8 cellular contexts compared by ENCODE assay signal in the genomic region with DNA sequence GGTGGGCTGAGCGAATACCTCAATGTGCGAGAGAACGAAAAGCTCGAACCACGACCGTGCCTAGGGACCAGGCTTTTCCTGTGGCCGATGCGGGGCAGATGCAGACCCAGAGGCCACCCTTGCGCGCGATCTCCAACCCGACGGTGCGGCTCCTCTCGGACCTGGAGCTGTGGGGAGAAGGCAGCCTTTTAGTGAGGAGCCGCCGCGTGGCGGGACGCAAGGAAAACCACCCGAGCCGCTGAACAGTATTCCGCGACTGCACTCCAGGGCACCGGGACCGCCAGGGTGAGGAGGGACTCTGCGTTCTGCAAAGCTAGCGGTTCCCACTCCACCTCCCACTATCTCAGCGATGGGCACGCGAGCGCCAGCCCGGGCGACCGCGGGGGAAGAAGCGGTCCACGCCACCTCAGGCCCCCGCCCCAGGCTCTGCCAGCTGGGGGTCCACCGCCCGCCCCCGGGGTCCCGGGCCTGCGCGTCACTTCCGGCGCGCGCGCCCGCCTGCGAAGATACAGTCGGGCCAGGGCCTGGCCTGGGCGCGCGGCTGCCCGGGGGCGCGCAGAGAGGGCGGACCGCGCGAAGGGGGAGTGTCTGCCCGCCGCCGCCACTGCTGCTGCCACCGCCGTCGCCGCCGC.
DNase-seq lines count a peak whose midpoint lies in the region; ATAC-seq lines count a peak whose summit lies in the region.

No MANE protein-coding gene starts in this region.

- peak; percentile 74 for DNase-seq in ACHN
- peak; percentile 95 for DNase-seq in NCI-H2227 (lab: John Stamatoyannopoulos, UW; ENCODE audit: unreplicated experiment)
- peak; percentile 71 for DNase-seq in activated CD4-positive, CD25-positive, alpha-beta regulatory T cell treated with anti-CD3 and anti-CD28 coated beads, Interleukin-2, amount 50 U/mL, for 72 hours
- DNase-seq in cerebellum (ENCODE audit: low spot score) = peak; percentile 93
- peak; percentile 81 for DNase-seq in kidney tubule cell (ENCODE audit: low spot score)
- DNase-seq in stimulated activated CD4-positive, alpha-beta T cell treated with anti-CD3 and anti-CD28 coated beads, Interleukin-1b, Interleukin-23, amount 100 ng/mL, for 24 hours (ENCODE audit: low read depth in 4 of 4, low spot score in 1 of 4) = peak; percentile 24 to 64 (median 54)

- in situ Hi-C loops in ACHN (cut with HindIII; ENCODE audit: low pct_ligation_motif_present, low pct_unique_long_range_greater_than_20kb, low sequenced_read_pairs) = no loop called here

- ATAC-seq in GM18861 (IDR thresholded peaks at IDR 0.05; ENCODE audit: unreplicated experiment) = peak; percentile 91
- ATAC-seq in HG03066 (IDR thresholded peaks at IDR 0.05; ENCODE audit: low read depth, unreplicated experiment) = peak; percentile 88

Comparison
In these comparisons a context has a peak if more than half of its experiments do, and no peak if none do; other contexts are left out.
1. Peak in every context shown above with its lines: DNase-seq and ATAC-seq.